7 cellular contexts compared by ENCODE assay signal in genomic region chr2:229531594-229531993, GRCh38.
"Had no signal": no experiment of that assay in that cellular context is flagged by ENCODE, and none has a peak within 500 bp of the region (broad histone marks: within the 10 kb centered on the region; RNA-seq: fewer than 3 reads in every experiment).

No MANE protein-coding gene starts in this region.

- DNase-seq: IMR-90, KBM-7, KG1 had no signal

- H3K27ac ChIP-seq: HL-60 had no signal

- ATAC-seq: HepG2, K562 had no signal

- H3K4me3 ChIP-seq: K562 had no signal

- FAIRE-seq: HepG2, HTR-8/SVneo, K562 had no signal
